In genomic region chr15:90929709-90930019, GRCh38 we compare ENCODE assay signal across 8 cellular contexts. TPM values are rescaled to one million over a fixed set of nuclear protein-coding genes. Genes with fewer than 3 reads are reported as not detected.
DNase-seq lines count a peak whose midpoint lies in the region; FAIRE-seq and TF ChIP-seq lines count a peak whose summit lies in the region.

No MANE protein-coding gene starts in this region.

- H3K9me1 ChIP-seq in keratinocyte (ENCODE audit: control insufficient read depth, extremely low read depth, insufficient read depth, low read length) = no peaks in the 10 kb centered on the region

- H3K9me3 ChIP-seq in keratinocyte (ENCODE audit: control insufficient read depth, low read depth, low read length) = no peaks in the 10 kb centered on the region

- no peak for TF ChIP-seq CTCF in keratinocyte (optimal IDR thresholded peaks at IDR 0.05 in 1 of 3, IDR thresholded peaks at IDR 0.05 in 1 of 3, conservative IDR thresholded peaks at IDR 0.05 in 1 of 3; ENCODE audit: extremely low read depth in 1 of 3, insufficient read depth in 2 of 3, low read length in 3 of 3)

- no peaks in the 10 kb centered on the region for H4K20me1 ChIP-seq in keratinocyte (ENCODE audit: control insufficient read depth, extremely low read depth, insufficient read depth, low read length)

- H3K36me3 ChIP-seq in keratinocyte (ENCODE audit: control insufficient read depth in 2 of 2, extremely low read depth in 1 of 2, insufficient read depth in 2 of 2, low read length in 2 of 2) = no peaks in the 10 kb centered on the region

- peak overlapping the region; percentile 54 to 72 (median 64) for H3K4me3 ChIP-seq in keratinocyte (ENCODE audit: control insufficient read depth in 2 of 3, extremely low read depth in 1 of 3, insufficient read depth in 2 of 3, low read depth in 1 of 3, low read length in 3 of 3)

- dilution Hi-C loops in keratinocyte (cut with MboI; ENCODE audit: extremely low pct_ligation_motif_present, low sequenced_read_pairs) = no loop called here

- H3K27me3 ChIP-seq in keratinocyte (ENCODE audit: control insufficient read depth, extremely low read depth, insufficient read depth, low read length) = no peaks in the 10 kb centered on the region

- peaks cover 26% of the 10 kb centered on the region for H3K4me1 ChIP-seq in keratinocyte (ENCODE audit: control insufficient read depth, extremely low read depth, insufficient read depth, low read length)

- no peaks in the 10 kb centered on the region for H3K27me3 Mint-ChIP-seq in activated CD4-positive, alpha-beta T cell treated with anti-CD3 and anti-CD28 coated beads, Interleukin-2, amount 10 ng/mL, durations not matched to agents 24 days and 14 days
- no peaks in the 10 kb centered on the region for H3K27me3 Mint-ChIP-seq in activated T-helper 1 cell treated with anti-CD3 and anti-CD28 coated beads, Interleukin-12 subunit alpha, Interleukin-12 subunit beta, Interleukin-2, Interleukin-4 antibody, amounts not matched to agents 30 ng/mL and 10 ng/mL and 1 ng/mL, durations not matched to agents 14 hours and 24 hours and 36 hours (ENCODE audit: insufficient read depth)

- H3K9me3 Mint-ChIP-seq in activated CD4-positive, alpha-beta T cell treated with anti-CD3 and anti-CD28 coated beads, Interleukin-2, amount 10 ng/mL, durations not matched to agents 24 days and 14 days = no peaks in the 10 kb centered on the region
- H3K9me3 Mint-ChIP-seq in activated T-helper 1 cell treated with anti-CD3 and anti-CD28 coated beads, Interleukin-12 subunit alpha, Interleukin-12 subunit beta, Interleukin-2, Interleukin-4 antibody, amounts not matched to agents 30 ng/mL and 10 ng/mL and 1 ng/mL, durations not matched to agents 14 hours and 24 hours and 36 hours = no peaks in the 10 kb centered on the region

- H3K9ac ChIP-seq in keratinocyte (ENCODE audit: control insufficient read depth, extremely low read depth, insufficient read depth, low read length) = peak overlapping the region; percentile 83

- DNase-seq in activated CD4-positive, alpha-beta T cell treated with anti-CD3 and anti-CD28 coated beads, Interleukin-2, amount 10 ng/mL, durations not matched to agents 24 days and 14 days = no peak
- DNase-seq in activated CD4-positive, alpha-beta T cell treated with anti-CD3 and anti-CD28 coated beads, Interleukin-2, amount 50 U/mL, for 48 hours = no peak
- no peak for DNase-seq in activated T-helper 1 cell treated with anti-CD3 and anti-CD28 coated beads, Interleukin-12 subunit alpha, Interleukin-12 subunit beta, Interleukin-2, Interleukin-4 antibody, amounts not matched to agents 30 ng/mL and 10 ng/mL and 1 ng/mL, durations not matched to agents 14 hours and 24 hours and 36 hours (ENCODE audit: low spot score)
- DNase-seq in keratinocyte (ENCODE audit: low read depth, low spot score) = no peak
- no peak for DNase-seq in NCI-H187 (lab: John Stamatoyannopoulos, UW)
- no peak for DNase-seq in hepatic stellate cell (ENCODE audit: low spot score)
- no peak for DNase-seq in KG1 (lab: John Stamatoyannopoulos, UW)

- peak overlapping the region; percentile 99 for H3K27ac Mint-ChIP-seq in activated CD4-positive, alpha-beta T cell treated with anti-CD3 and anti-CD28 coated beads, Interleukin-2, amount 10 ng/mL, durations not matched to agents 24 days and 14 days
- peak overlapping the region; percentile 99 for H3K27ac Mint-ChIP-seq in activated T-helper 1 cell treated with anti-CD3 and anti-CD28 coated beads, Interleukin-12 subunit alpha, Interleukin-12 subunit beta, Interleukin-2, Interleukin-4 antibody, amounts not matched to agents 30 ng/mL and 10 ng/mL and 1 ng/mL, durations not matched to agents 14 hours and 24 hours and 36 hours

- intact Hi-C loops in activated CD4-positive, alpha-beta T cell treated with anti-CD3 and anti-CD28 coated beads, Interleukin-2, amount 10 ng/mL, durations not matched to agents 24 days and 14 days (cut with micrococcal nuclease) = loop anchor here (5.0 to 10.0 kb wide), 5 partner anchors 57 to 1595 kb away; partner anchors contain the start of genes IQGAP1 and POLG
- intact Hi-C loops in activated T-helper 1 cell treated with anti-CD3 and anti-CD28 coated beads, Interleukin-12 subunit alpha, Interleukin-12 subunit beta, Interleukin-2, Interleukin-4 antibody, amounts not matched to agents 30 ng/mL and 10 ng/mL and 1 ng/mL, durations not matched to agents 14 hours and 24 hours and 36 hours (cut with micrococcal nuclease) = loop anchor here (1.0 to 10.0 kb wide), 9 partner anchors 26 to 1955 kb away; partner anchors contain the start of genes AP3S2, BLM, IDH2 and MAN2A2

- H3K4me1 Mint-ChIP-seq in activated CD4-positive, alpha-beta T cell treated with anti-CD3 and anti-CD28 coated beads, Interleukin-2, amount 10 ng/mL, durations not matched to agents 24 days and 14 days = peaks cover 41% of the 10 kb centered on the region
- H3K4me1 Mint-ChIP-seq in activated T-helper 1 cell treated with anti-CD3 and anti-CD28 coated beads, Interleukin-12 subunit alpha, Interleukin-12 subunit beta, Interleukin-2, Interleukin-4 antibody, amounts not matched to agents 30 ng/mL and 10 ng/mL and 1 ng/mL, durations not matched to agents 14 hours and 24 hours and 36 hours (ENCODE audit: low read depth) = peaks cover 64% of the 10 kb centered on the region

- H3K36me3 Mint-ChIP-seq in activated CD4-positive, alpha-beta T cell treated with anti-CD3 and anti-CD28 coated beads, Interleukin-2, amount 10 ng/mL, durations not matched to agents 24 days and 14 days (ENCODE audit: low read depth) = peaks cover 5% of the 10 kb centered on the region
- peaks cover 4% of the 10 kb centered on the region for H3K36me3 Mint-ChIP-seq in activated T-helper 1 cell treated with anti-CD3 and anti-CD28 coated beads, Interleukin-12 subunit alpha, Interleukin-12 subunit beta, Interleukin-2, Interleukin-4 antibody, amounts not matched to agents 30 ng/mL and 10 ng/mL and 1 ng/mL, durations not matched to agents 14 hours and 24 hours and 36 hours (ENCODE audit: low read depth)

- H3K27ac ChIP-seq in keratinocyte (ENCODE audit: control insufficient read depth, insufficient read depth, low read length) (peak overlapping the region; percentile 72), temporal lobe (ENCODE audit: low read depth, low read length) (peak overlapping the region; percentile 61)

- H3K79me2 ChIP-seq in keratinocyte (ENCODE audit: control insufficient read depth, insufficient read depth, low read length) = no peaks in the 10 kb centered on the region

- peak overlapping the region; percentile 90 for H3K4me2 ChIP-seq in keratinocyte (ENCODE audit: control insufficient read depth, extremely low read depth, insufficient read depth, low read depth, low read length)

- H2AFZ ChIP-seq in keratinocyte (ENCODE audit: control insufficient read depth, low read length) = peak overlapping the region; percentile 90

- peak overlapping the region; percentile 99 for H3K4me3 Mint-ChIP-seq in activated CD4-positive, alpha-beta T cell treated with anti-CD3 and anti-CD28 coated beads, Interleukin-2, amount 10 ng/mL, durations not matched to agents 24 days and 14 days
- H3K4me3 Mint-ChIP-seq in activated T-helper 1 cell treated with anti-CD3 and anti-CD28 coated beads, Interleukin-12 subunit alpha, Interleukin-12 subunit beta, Interleukin-2, Interleukin-4 antibody, amounts not matched to agents 30 ng/mL and 10 ng/mL and 1 ng/mL, durations not matched to agents 14 hours and 24 hours and 36 hours = peak overlapping the region; percentile 99

- no peak for FAIRE-seq in keratinocyte (lab: Jason Lieb, UNC)

RNA-seq across cellular contexts. Expression of gene HDDC3, which starts 2.7 kb away (rescaled TPM):
- 36.3 and 39.9 TPM in 2 replicates for total RNA-seq in activated CD4-positive, alpha-beta T cell treated with anti-CD3 and anti-CD28 coated beads, Interleukin-2, amount 10 ng/mL, durations not matched to agents 24 days and 14 days
- 38.8 and 39.0 TPM in 2 replicates for total RNA-seq in activated T-helper 1 cell treated with anti-CD3 and anti-CD28 coated beads, Interleukin-12 subunit alpha, Interleukin-12 subunit beta, Interleukin-2, Interleukin-4 antibody, amounts not matched to agents 30 ng/mL and 10 ng/mL and 1 ng/mL, durations not matched to agents 14 hours and 24 hours and 36 hours
- 10.6 to 12.1 TPM (median 11.8 TPM) in 3 replicates for polyA plus RNA-seq in keratinocyte
- polyA plus RNA-seq in keratinocyte (2011; ENCODE audit: low read depth) = 14.6 TPM
- polyA plus RNA-seq in keratinocyte (2011; cell fraction: cytosol; rRNA removed) = 7.7 and 9.8 TPM in 2 replicates
- polyA plus RNA-seq in keratinocyte (2011; cell fraction: nucleus; rRNA removed) = 6.4 and 7.6 TPM in 2 replicates
- polyA plus RNA-seq in keratinocyte (2012; ENCODE audit: low replicate concordance) = 9.4 and 12.4 TPM in 2 replicates
- 4.4 to 7.2 TPM (median 6.5 TPM) in 3 replicates for polyA minus RNA-seq in keratinocyte
- 9.4 TPM for polyA minus RNA-seq in keratinocyte (2011; cell fraction: cytosol; rRNA and poly(A)+ RNA removed)
- 2.2 and 4.1 TPM in 2 replicates for polyA minus RNA-seq in keratinocyte (2011; cell fraction: nucleus; rRNA and poly(A)+ RNA removed)
- 6.1 TPM for total RNA-seq in temporal lobe

RNA-seq across cellular contexts. Expression of gene UNC45A, which starts 5.4 kb away (rescaled TPM):
- total RNA-seq in activated CD4-positive, alpha-beta T cell treated with anti-CD3 and anti-CD28 coated beads, Interleukin-2, amount 10 ng/mL, durations not matched to agents 24 days and 14 days = 66.9 and 67.0 TPM in 2 replicates
- 60.5 and 68.6 TPM in 2 replicates for total RNA-seq in activated T-helper 1 cell treated with anti-CD3 and anti-CD28 coated beads, Interleukin-12 subunit alpha, Interleukin-12 subunit beta, Interleukin-2, Interleukin-4 antibody, amounts not matched to agents 30 ng/mL and 10 ng/mL and 1 ng/mL, durations not matched to agents 14 hours and 24 hours and 36 hours
- 60.9 to 91.0 TPM (median 63.1 TPM) in 3 replicates for polyA plus RNA-seq in keratinocyte
- polyA plus RNA-seq in keratinocyte (2011; ENCODE audit: low read depth) = 71.9 TPM
- 36.0 and 65.6 TPM in 2 replicates for polyA plus RNA-seq in keratinocyte (2011; cell fraction: cytosol; rRNA removed)
- 92.9 and 109 TPM in 2 replicates for polyA plus RNA-seq in keratinocyte (2011; cell fraction: nucleus; rRNA removed)
- polyA plus RNA-seq in keratinocyte (2012; ENCODE audit: low replicate concordance) = 69.1 and 85.0 TPM in 2 replicates
- polyA minus RNA-seq in keratinocyte = 76.9 to 110 TPM (median 103 TPM) in 3 replicates
- 93.0 TPM for polyA minus RNA-seq in keratinocyte (2011; cell fraction: cytosol; rRNA and poly(A)+ RNA removed)
- polyA minus RNA-seq in keratinocyte (2011; cell fraction: nucleus; rRNA and poly(A)+ RNA removed) = 91.7 and 99.8 TPM in 2 replicates
- 26.1 TPM for total RNA-seq in temporal lobe

RNA-seq across cellular contexts. Expression of gene RCCD1, which starts 25.0 kb away (rescaled TPM):
- 28.0 and 32.3 TPM in 2 replicates for total RNA-seq in activated CD4-positive, alpha-beta T cell treated with anti-CD3 and anti-CD28 coated beads, Interleukin-2, amount 10 ng/mL, durations not matched to agents 24 days and 14 days
- total RNA-seq in activated T-helper 1 cell treated with anti-CD3 and anti-CD28 coated beads, Interleukin-12 subunit alpha, Interleukin-12 subunit beta, Interleukin-2, Interleukin-4 antibody, amounts not matched to agents 30 ng/mL and 10 ng/mL and 1 ng/mL, durations not matched to agents 14 hours and 24 hours and 36 hours = 26.4 and 27.2 TPM in 2 replicates
- polyA plus RNA-seq in keratinocyte = 4.9 to 7.8 TPM (median 7.3 TPM) in 3 replicates
- 12.3 TPM for polyA plus RNA-seq in keratinocyte (2011; ENCODE audit: low read depth)
- polyA plus RNA-seq in keratinocyte (2011; cell fraction: cytosol; rRNA removed) = 4.4 and 4.6 TPM in 2 replicates
- polyA plus RNA-seq in keratinocyte (2011; cell fraction: nucleus; rRNA removed) = 18.7 and 19.9 TPM in 2 replicates
- 8.1 and 11.2 TPM in 2 replicates for polyA plus RNA-seq in keratinocyte (2012; ENCODE audit: low replicate concordance)
- 1.8 to 4.7 TPM (median 3.1 TPM) in 3 replicates for polyA minus RNA-seq in keratinocyte
- 4.6 TPM for polyA minus RNA-seq in keratinocyte (2011; cell fraction: cytosol; rRNA and poly(A)+ RNA removed)
- polyA minus RNA-seq in keratinocyte (2011; cell fraction: nucleus; rRNA and poly(A)+ RNA removed) = 3.5 and 3.6 TPM in 2 replicates
- 9.6 TPM for total RNA-seq in temporal lobe

RNA-seq across cellular contexts. Expression of gene MAN2A2, which starts 26.6 kb away (rescaled TPM):
- total RNA-seq in activated CD4-positive, alpha-beta T cell treated with anti-CD3 and anti-CD28 coated beads, Interleukin-2, amount 10 ng/mL, durations not matched to agents 24 days and 14 days = 196 and 206 TPM in 2 replicates
- total RNA-seq in activated T-helper 1 cell treated with anti-CD3 and anti-CD28 coated beads, Interleukin-12 subunit alpha, Interleukin-12 subunit beta, Interleukin-2, Interleukin-4 antibody, amounts not matched to agents 30 ng/mL and 10 ng/mL and 1 ng/mL, durations not matched to agents 14 hours and 24 hours and 36 hours = 228 and 239 TPM in 2 replicates
- polyA plus RNA-seq in keratinocyte = 6.6 to 13.4 TPM (median 9.7 TPM) in 3 replicates
- polyA plus RNA-seq in keratinocyte (2011; ENCODE audit: low read depth) = 7.3 TPM
- polyA plus RNA-seq in keratinocyte (2011; cell fraction: cytosol; rRNA removed) = 6.5 and 7.6 TPM in 2 replicates
- 38.8 and 46.7 TPM in 2 replicates for polyA plus RNA-seq in keratinocyte (2011; cell fraction: nucleus; rRNA removed)
- polyA plus RNA-seq in keratinocyte (2012; ENCODE audit: low replicate concordance) = 9.0 and 9.7 TPM in 2 replicates
- polyA minus RNA-seq in keratinocyte = 16.9 to 46.0 TPM (median 20.4 TPM) in 3 replicates
- 10.2 TPM for polyA minus RNA-seq in keratinocyte (2011; cell fraction: cytosol; rRNA and poly(A)+ RNA removed)
- 17.4 and 20.3 TPM in 2 replicates for polyA minus RNA-seq in keratinocyte (2011; cell fraction: nucleus; rRNA and poly(A)+ RNA removed)
- 24.3 TPM for total RNA-seq in temporal lobe

RNA-seq across cellular contexts. Expression of gene FES, which starts 45.4 kb away (rescaled TPM):
- total RNA-seq in activated CD4-positive, alpha-beta T cell treated with anti-CD3 and anti-CD28 coated beads, Interleukin-2, amount 10 ng/mL, durations not matched to agents 24 days and 14 days = 32.5 and 33.7 TPM in 2 replicates
- 45.4 and 57.1 TPM in 2 replicates for total RNA-seq in activated T-helper 1 cell treated with anti-CD3 and anti-CD28 coated beads, Interleukin-12 subunit alpha, Interleukin-12 subunit beta, Interleukin-2, Interleukin-4 antibody, amounts not matched to agents 30 ng/mL and 10 ng/mL and 1 ng/mL, durations not matched to agents 14 hours and 24 hours and 36 hours
- 0.24 to 0.34 TPM (median 0.28 TPM) in 3 replicates for polyA plus RNA-seq in keratinocyte
- not detected for polyA plus RNA-seq in keratinocyte (2011; ENCODE audit: low read depth)
- 0.10 and 0.14 TPM in 2 replicates for polyA plus RNA-seq in keratinocyte (2011; cell fraction: cytosol; rRNA removed)
- polyA plus RNA-seq in keratinocyte (2011; cell fraction: nucleus; rRNA removed) = 0.11 and 0.56 TPM in 2 replicates
- polyA plus RNA-seq in keratinocyte (2012; ENCODE audit: low replicate concordance) = 0.16 and 0.82 TPM in 2 replicates
- 0.83 to 3.2 TPM in 2 of 3 replicates, not detected in the other for polyA minus RNA-seq in keratinocyte
- not detected for polyA minus RNA-seq in keratinocyte (2011; cell fraction: cytosol; rRNA and poly(A)+ RNA removed)
- polyA minus RNA-seq in keratinocyte (2011; cell fraction: nucleus; rRNA and poly(A)+ RNA removed) = not detected in 2 replicates
- total RNA-seq in temporal lobe = 3.7 TPM
